Comparison of ENCODE assay signal across 8 cellular contexts in genomic region chr10:132396495-132397035, GRCh38. TPM values are rescaled to one million over a fixed set of nuclear protein-coding genes. Genes with fewer than 3 reads are reported as not detected.
DNase-seq lines count a peak whose midpoint lies in the region; FAIRE-seq and TF ChIP-seq lines count a peak whose summit lies in the region.

No MANE protein-coding gene starts in this region.

- peak overlapping the region; percentile 64 for H4K91ac ChIP-seq in mesenchymal stem cell (ENCODE audit: low read length)

- FAIRE-seq in GM19239 (lab: Jason Lieb, UNC) (no peak), HTR-8/SVneo (lab: Jason Lieb, UNC) (no peak)

- H4K8ac ChIP-seq in mesenchymal stem cell (ENCODE audit: low read length), result peak overlapping the region; percentile 47

- H3K79me1 ChIP-seq in mesenchymal stem cell (replicated peaks; ENCODE audit: low read length, poor library complexity, severe bottlenecking), result peaks cover 26% of the 10 kb centered on the region

- H3K27ac Mint-ChIP-seq in dendritic cell treated with granulocyte-macrophage colony-stimulating factor and Interleukin-4, amounts not matched to agents 40 ng/mL and 50 ng/mL, for 4 days, result peak overlapping the region; percentile 82

- peak overlapping the region; percentile 78 to 83 for H3K18ac ChIP-seq in mesenchymal stem cell (ENCODE audit: low read depth in 1 of 2, low read length in 2 of 2)

- peaks cover 23% of the 10 kb centered on the region for H3K36me3 Mint-ChIP-seq in dendritic cell treated with granulocyte-macrophage colony-stimulating factor and Interleukin-4, amounts not matched to agents 40 ng/mL and 50 ng/mL, for 4 days (ENCODE audit: low read depth)

- H3K14ac ChIP-seq in mesenchymal stem cell (ENCODE audit: low read length in 2 of 2), result no peak overlapping the region

- no peak overlapping the region for H2AK5ac ChIP-seq in mesenchymal stem cell (ENCODE audit: low read length, severe bottlenecking)

- TF ChIP-seq POLR2A in stomach (IDR thresholded peaks at IDR 0.05), result no peak

- TF ChIP-seq CTCF in stomach (IDR thresholded peaks at IDR 0.05), result peak in 3 of 7 experiments; percentile 24 to 61 (median 36)

- H2AFZ ChIP-seq in mesenchymal stem cell (ENCODE audit: low read depth, low read length), result no peak overlapping the region

- peaks cover 56% of the 10 kb centered on the region for H3K4me1 ChIP-seq in mesenchymal stem cell (ENCODE audit: control insufficient read depth, insufficient read depth, low read depth, low read length)
- H3K4me1 ChIP-seq in stomach, result peaks cover 53 to 59% (median 56%) of the 10 kb centered on the region in 4 donors

- peak overlapping the region; percentile 61 for H3K4me2 ChIP-seq in mesenchymal stem cell (ENCODE audit: low read length, poor library complexity, severe bottlenecking)

- H3K23ac ChIP-seq in mesenchymal stem cell (ENCODE audit: low read length in 2 of 2), result no peak overlapping the region

- WGBS in mesenchymal stem cell, result 0% methylated on average over 24 of the region's 80 CpGs
- WGBS in stomach, 5 donors, result 0 to 2% (median 0%) methylated on average over 2 to 78 of the region's 80 CpGs

- H3K9me3 ChIP-seq in mesenchymal stem cell (ENCODE audit: control insufficient read depth, low read length) (no peaks in the 10 kb centered on the region), stomach (no peaks in the 10 kb centered on the region)

- intact Hi-C loops in dendritic cell treated with granulocyte-macrophage colony-stimulating factor and Interleukin-4, amounts not matched to agents 40 ng/mL and 50 ng/mL, for 4 days (cut with micrococcal nuclease), result loop anchor here (2.0 to 5.0 kb wide), 2 partner anchors 50 to 64 kb away; partner anchors contain the start of gene LRRC27
- intact Hi-C loops in stomach (cut with DNase I; ENCODE audit: low total_unique reads), result no loop called here

- DNase-seq in AG08396 (ENCODE audit: low spot score) (peak; percentile 89), GM19239 (ENCODE audit: insufficient read length, low spot score) (peak; percentile 83), HTR-8/SVneo (ENCODE audit: insufficient read length, low spot score) (peak; percentile 42), mesenchymal stem cell (peak; percentile 62), stomach (peak; percentile 75), HPDE6-E6E7 (ENCODE audit: extremely low spot score) (no peak)
- peak; percentile 27 to 65 (median 47) for DNase-seq in activated CD4-positive, CD25-positive, alpha-beta regulatory T cell (lab: John Stamatoyannopoulos, UW)

- peak overlapping the region; percentile 98 for H2BK120ac ChIP-seq in mesenchymal stem cell (ENCODE audit: low read depth, low read length)

- H3K9me3 Mint-ChIP-seq in dendritic cell treated with granulocyte-macrophage colony-stimulating factor and Interleukin-4, amounts not matched to agents 40 ng/mL and 50 ng/mL, for 4 days, result peaks cover 11% of the 10 kb centered on the region

- H2BK15ac ChIP-seq in mesenchymal stem cell (ENCODE audit: low read depth, poor library complexity, severe bottlenecking), result peak overlapping the region; percentile 97

- no peak overlapping the region for H2BK5ac ChIP-seq in mesenchymal stem cell (ENCODE audit: low read depth, low read length, poor library complexity, severe bottlenecking)

- H3K27me3 ChIP-seq in mesenchymal stem cell (ENCODE audit: control insufficient read depth in 1 of 2, insufficient read depth in 1 of 2, low read length in 2 of 2) (no peaks in the 10 kb centered on the region), stomach (no peaks in the 10 kb centered on the region)

- H3K36me3 ChIP-seq in mesenchymal stem cell (ENCODE audit: control insufficient read depth in 1 of 2, insufficient read depth in 2 of 2, low read depth in 1 of 2, low read length in 2 of 2), result peaks cover 0 to 30% of the 10 kb centered on the region in 2 experiments
- H3K36me3 ChIP-seq in stomach, result no peaks in the 10 kb centered on the region

- no peak overlapping the region for H2BK12ac ChIP-seq in mesenchymal stem cell (ENCODE audit: low read length in 2 of 2)

- peak overlapping the region; percentile 66 to 70 for H3K4ac ChIP-seq in mesenchymal stem cell (ENCODE audit: low read depth in 1 of 2, low read length in 2 of 2)

- no peak for TF ChIP-seq EP300 in stomach (IDR thresholded peaks at IDR 0.05)

- H3K4me3 Mint-ChIP-seq in dendritic cell treated with granulocyte-macrophage colony-stimulating factor and Interleukin-4, amounts not matched to agents 40 ng/mL and 50 ng/mL, for 4 days, result peak overlapping the region; percentile 33

- H3K4me3 ChIP-seq in mesenchymal stem cell (ENCODE audit: insufficient read depth in 1 of 2, low read depth in 1 of 2, low read length in 2 of 2) (peak overlapping the region; percentile 62 to 84), stomach (peak overlapping the region; percentile 70 to 97 (median 82))

- H3K27ac ChIP-seq in mesenchymal stem cell (ENCODE audit: low read length, poor library complexity, severe bottlenecking) (no peak overlapping the region), stomach (peak overlapping the region; percentile 94 to 99 (median 98))

- peaks cover 69% of the 10 kb centered on the region for H3K4me1 Mint-ChIP-seq in dendritic cell treated with granulocyte-macrophage colony-stimulating factor and Interleukin-4, amounts not matched to agents 40 ng/mL and 50 ng/mL, for 4 days (ENCODE audit: low read depth)

- H3K9ac ChIP-seq in mesenchymal stem cell (ENCODE audit: low read length), result peak overlapping the region; percentile 66

- peaks cover 7% of the 10 kb centered on the region for H3K27me3 Mint-ChIP-seq in dendritic cell treated with granulocyte-macrophage colony-stimulating factor and Interleukin-4, amounts not matched to agents 40 ng/mL and 50 ng/mL, for 4 days

RNA-seq across cellular contexts. Expression of gene PWWP2B, which starts 0.4 kb away (rescaled TPM):
- 9.8 TPM for polyA plus RNA-seq in mesenchymal stem cell (2013, experiment 1 of 2)
- 9.5 TPM for polyA plus RNA-seq in mesenchymal stem cell (2013, experiment 2 of 2)
- total RNA-seq in stomach, result 100 to 1,000 TPM in 1 of 5 donors, 10 to 100 TPM in 3, 1 to 10 TPM in 1; 8.5 to 167 (median 22.9) TPM
- 10 to 100 TPM; 14.2 to 24.4 (median 22.7) TPM for polyA plus RNA-seq in stomach
